14 cellular contexts compared by ENCODE assay signal in the genomic region with DNA sequence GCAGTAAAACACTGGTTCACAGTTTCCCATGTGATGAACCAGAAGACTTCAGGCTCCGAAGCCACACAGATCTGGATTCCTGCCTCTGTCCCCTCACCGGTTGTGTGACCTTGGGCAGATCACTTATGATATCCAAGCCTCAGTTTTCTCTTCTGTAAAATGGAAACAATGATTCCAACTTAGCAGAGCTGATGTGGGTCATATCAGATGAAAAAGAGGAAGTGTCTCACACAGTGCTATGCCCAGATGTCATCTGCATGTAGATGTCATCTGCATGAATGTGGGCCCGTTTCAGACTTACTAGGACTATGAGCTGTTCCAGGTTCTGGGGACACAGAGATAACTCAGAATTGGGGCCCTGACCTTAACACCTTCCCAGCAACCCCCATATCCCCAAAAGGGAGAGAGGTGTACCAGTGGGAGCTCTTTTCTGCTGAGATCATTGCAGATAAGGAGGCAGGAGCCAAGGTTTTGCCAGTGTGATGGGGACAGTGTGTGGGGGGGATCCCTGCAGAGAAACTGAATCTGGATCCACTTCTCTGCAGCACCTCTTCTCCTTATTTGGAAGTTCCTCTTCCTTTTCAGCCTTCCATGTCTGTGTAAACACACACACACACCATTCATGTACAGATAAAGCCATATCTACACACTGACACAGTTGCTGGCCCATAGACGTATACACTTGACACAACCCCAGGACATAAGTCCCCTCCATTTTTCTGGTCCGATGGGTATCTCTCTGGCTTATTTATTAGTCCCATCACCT. TPM values are rescaled to one million over a fixed set of nuclear protein-coding genes. Genes with fewer than 3 reads are reported as not detected.
A peak's percentile ranks its signal among the peaks of the same experiment; 100 is the strongest.
DNase-seq lines count a peak whose midpoint lies in the region; ATAC-seq and TF ChIP-seq lines count a peak whose summit lies in the region.
"Had no signal": no experiment of that assay in that cellular context is flagged by ENCODE, and none has a peak within 500 bp of the region (broad histone marks: within the 10 kb centered on the region; RNA-seq: fewer than 3 reads in every experiment).

No MANE protein-coding gene starts in this region.

- H3K36me3 Mint-ChIP-seq in brain (no peaks in the 10 kb centered on the region), mesothelial cell of epicardium (no peaks in the 10 kb centered on the region)

- H4K20me1 ChIP-seq in OCI-LY1 (ENCODE audit: insufficient read depth, low read length): no peaks in the 10 kb centered on the region

- H3K27ac Mint-ChIP-seq in brain (peak overlapping the region; percentile 36 to 72 (median 63)), mesothelial cell of epicardium (no peak overlapping the region)

- no peak for ATAC-seq in HG02798 (IDR thresholded peaks at IDR 0.05; ENCODE audit: poor library complexity, unreplicated experiment)
- no peak for ATAC-seq in GM19467 (IDR thresholded peaks at IDR 0.05; ENCODE audit: unreplicated experiment)

- no peaks in the 10 kb centered on the region for H3K36me3 ChIP-seq in OCI-LY1 (ENCODE audit: insufficient read depth, low read length)
- H3K36me3 ChIP-seq: neutrophil had no signal

- H3K9me3 Mint-ChIP-seq in brain: peaks cover 0 to 10% (median 0%) of the 10 kb centered on the region in 5 experiments
- H3K9me3 Mint-ChIP-seq in mesothelial cell of epicardium: no peaks in the 10 kb centered on the region
- H3K9me3 Mint-ChIP-seq: endodermal cell had no signal

- peaks cover 92% of the 10 kb centered on the region for H3K4me1 Mint-ChIP-seq in brain
- peaks cover 23% of the 10 kb centered on the region for H3K4me1 Mint-ChIP-seq in mesothelial cell of epicardium

- no peaks in the 10 kb centered on the region for H3K79me2 ChIP-seq in OCI-LY1 (ENCODE audit: insufficient read depth, low read length)

- TF ChIP-seq CTCF in OCI-LY1 (IDR thresholded peaks at IDR 0.05; ENCODE audit: low read length): no peak
- no peak for TF ChIP-seq CTCF in brain (conservative IDR thresholded peaks at IDR 0.05)
- no peak for TF ChIP-seq CTCF in mesothelial cell of epicardium (IDR thresholded peaks at IDR 0.05; ENCODE audit: unreplicated experiment)

- H3K4me2 ChIP-seq in OCI-LY1 (ENCODE audit: low read length): peak overlapping the region; percentile 15; the same call in 1 of the 2 replicates

- peaks cover 50% of the 10 kb centered on the region for H3K4me1 ChIP-seq in OCI-LY1 (ENCODE audit: insufficient read depth, low read length, severe bottlenecking)

- H3K27me3 ChIP-seq in OCI-LY1 (ENCODE audit: insufficient read depth, low read length): peaks cover 5% of the 10 kb centered on the region; the same call in 1 of the 2 replicates

- no peak overlapping the region for H2AFZ ChIP-seq in OCI-LY1 (ENCODE audit: low read length)

- H3K9me2 ChIP-seq in OCI-LY1 (ENCODE audit: low read depth, low read length): no peaks in the 10 kb centered on the region

- H3K4me3 ChIP-seq in OCI-LY1 (ENCODE audit: low read depth, low read length, poor library complexity, severe bottlenecking): no peak overlapping the region

- no peaks in the 10 kb centered on the region for H3K9me3 ChIP-seq in OCI-LY1 (ENCODE audit: low read length)
- H3K9me3 ChIP-seq: neutrophil had no signal

- peaks cover 32% of the 10 kb centered on the region for H3K27me3 Mint-ChIP-seq in brain
- peaks cover 68% of the 10 kb centered on the region for H3K27me3 Mint-ChIP-seq in mesothelial cell of epicardium (ENCODE audit: low read depth)

- no peaks in the 10 kb centered on the region for H3F3A ChIP-seq in OCI-LY1 (ENCODE audit: insufficient read depth, low read length)

- no peak overlapping the region for H3K9ac ChIP-seq in OCI-LY1 (ENCODE audit: low read length)

- H3K27ac ChIP-seq in OCI-LY1 (ENCODE audit: low read depth, low read length, poor library complexity, severe bottlenecking): peak overlapping the region; percentile 61
- H3K27ac ChIP-seq: neutrophil had no signal

- peak; percentile 37 for DNase-seq in SKM-1 treated with dmso at 0.1 percent for 144 hours (lab: John Stamatoyannopoulos, UW; ENCODE audit: unreplicated experiment)
- DNase-seq in SKM-1 (lab: John Stamatoyannopoulos, UW; ENCODE audit: unreplicated experiment): no peak
- peak; percentile 53 for DNase-seq in DMS153 (lab: John Stamatoyannopoulos, UW)
- DNase-seq in mesothelial cell of epicardium (ENCODE audit: low spot score in 2 of 2, unreplicated experiment in 2 of 2): no peak
- DNase-seq: activated CD8-positive, alpha-beta memory T cell treated with anti-CD3 and anti-CD28 coated beads, Interleukin-2, amount 50 U/mL, for 4 hours; endodermal cell; NCI-H748 treated with DMSO at 0.1 percent for 48 hours; SW 1271 had no signal

- H3K4me3 Mint-ChIP-seq in brain (peak overlapping the region in 2 of 5 experiments; percentile 12 to 57), mesothelial cell of epicardium (no peak overlapping the region)
- H3K4me3 Mint-ChIP-seq: endodermal cell had no signal

RNA-seq across cellular contexts. Expression of gene ADGRB2, which starts 5.0 kb away (rescaled TPM):
- polyA plus RNA-seq in brain (ENCODE audit: insufficient read depth, low read depth, low replicate concordance): 67.9 TPM
- 21.5 to 24.0 TPM (median 21.9 TPM) in 3 replicates for total RNA-seq in mesothelial cell of epicardium
- total RNA-seq: left lobe of liver had no signal

RNA-seq across cellular contexts. Expression of gene SPOCD1, which starts 46.7 kb away (rescaled TPM):
- 1.7 TPM for polyA plus RNA-seq in brain (ENCODE audit: insufficient read depth, low read depth, low replicate concordance)
- 0.75 to 1.3 TPM (median 1.0 TPM) in 3 replicates for total RNA-seq in mesothelial cell of epicardium

Comparison
In these comparisons a context has a peak if more than half of its experiments do, and no peak if none do; other contexts are left out.
1. DNase-seq: peak in SKM-1 treated with dmso at 0.1 percent for 144 hours (single experiment) and DMS153 (single experiment); none in SKM-1 (single experiment) and mesothelial cell of epicardium (0 of 2).